Comparison of ENCODE assay signal across 8 cellular contexts in the genomic region with DNA sequence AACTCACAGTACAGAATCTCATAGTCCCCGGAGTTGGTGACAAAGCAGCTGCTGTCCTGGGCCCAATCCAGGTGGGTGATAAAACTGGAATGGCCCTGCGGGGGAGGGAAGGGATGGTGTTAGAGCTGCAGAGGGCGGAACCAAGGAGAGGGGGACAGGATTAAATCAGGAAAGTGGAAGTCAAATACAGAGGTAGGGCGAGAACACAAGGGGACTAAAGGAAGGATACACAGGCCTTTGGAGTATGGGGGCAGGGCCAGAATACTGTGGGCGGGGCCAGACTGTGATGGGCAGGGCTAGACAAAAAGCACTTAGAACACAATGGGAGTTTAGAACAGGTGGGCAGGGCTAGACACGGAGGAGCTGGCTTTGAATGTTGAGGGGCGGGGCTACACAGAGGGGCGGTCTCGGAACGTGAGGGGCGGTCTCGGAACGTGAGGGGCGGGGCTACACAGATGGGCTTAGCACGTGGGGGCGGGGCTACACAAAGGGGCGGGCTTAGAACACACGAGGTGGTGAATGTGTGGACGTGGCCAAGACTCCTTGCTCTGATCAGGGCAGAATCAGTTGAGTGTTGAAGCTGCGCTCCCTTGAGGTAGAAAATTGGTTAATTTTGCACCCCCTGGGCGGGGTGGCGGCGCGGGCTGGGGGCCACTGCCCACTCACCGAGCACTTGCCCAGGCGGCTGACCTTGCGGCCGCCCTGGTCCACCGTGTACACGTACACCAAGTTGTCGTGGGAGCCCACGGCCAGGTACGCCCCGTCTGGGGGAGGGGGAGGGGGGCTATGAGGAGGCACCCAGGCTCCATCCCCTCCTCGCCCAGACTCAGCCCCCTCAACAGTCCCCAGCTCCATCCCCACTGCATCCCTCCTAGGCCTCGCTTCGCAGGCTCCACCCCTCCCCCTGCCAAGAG. TPM values are rescaled to one million over a fixed set of nuclear protein-coding genes. Genes with fewer than 3 reads are reported as not detected.
DNase-seq lines count a peak whose midpoint lies in the region; ATAC-seq and TF ChIP-seq lines count a peak whose summit lies in the region.

No MANE protein-coding gene starts in this region.

- no peaks in the 10 kb centered on the region for H3K79me2 ChIP-seq in OCI-LY7 (ENCODE audit: insufficient read depth, low read depth, low read length)

- no peaks in the 10 kb centered on the region for H3K27me3 ChIP-seq in CD4-positive, alpha-beta memory T cell (ENCODE audit: insufficient read depth, low read length)
- no peaks in the 10 kb centered on the region for H3K27me3 ChIP-seq in esophagus squamous epithelium

- 37 to 54% methylated on average over 15 to 29 of the region's 37 CpGs for WGBS in esophagus squamous epithelium, 2 donors

- DNase-seq in CD4-positive, alpha-beta memory T cell, result peak; percentile 74 to 86 (median 77)
- peak; percentile 96 for DNase-seq in OCI-LY7 (ENCODE audit: low spot score)
- DNase-seq in activated T-cell treated with anti-CD3 and anti-CD28 coated beads for 24 hours (ENCODE audit: low read depth), result peak; percentile 76
- DNase-seq in esophagus squamous epithelium (lab: John Stamatoyannopoulos, UW), result no peak
- DNase-seq in natural killer cell, result peak; percentile 55
- peak; percentile 74 to 78 for DNase-seq in stimulated activated naive CD8-positive, alpha-beta T cell treated with anti-CD3 and anti-CD28 coated beads, Interleukin-15, amount 100 ng/mL, for 72 hours

- H3K36me3 Mint-ChIP-seq in CD4-positive, alpha-beta memory T cell, result peaks cover 30 to 54% of the 10 kb centered on the region in 2 donors
- H3K36me3 Mint-ChIP-seq in natural killer cell, result peaks cover 9% of the 10 kb centered on the region

- H3K9me3 ChIP-seq in CD4-positive, alpha-beta memory T cell (ENCODE audit: control insufficient read depth in 1 of 2, low read length in 2 of 2), result no peaks in the 10 kb centered on the region
- no peaks in the 10 kb centered on the region for H3K9me3 ChIP-seq in OCI-LY7 (ENCODE audit: low read length)
- no peaks in the 10 kb centered on the region for H3K9me3 ChIP-seq in esophagus squamous epithelium

- POLR2A ChIA-PET in CD4-positive, alpha-beta memory T cell (lab: Charles Lee; ENCODE audit: partially characterized antibody), result interaction anchor here (0.6 to 0.8 kb wide), 3 partner anchors 25 to 984 kb away, joined by 3 read pairs; no protein-coding TSS in a partner anchor
- POLR2A ChIA-PET in OCI-LY7 (lab: Charles Lee), result interaction anchor here (0.7 kb wide), 1 partner anchor 562 kb away, joined by 3 read pairs; no protein-coding TSS in a partner anchor

- no peak for TF ChIP-seq POLR2A in esophagus squamous epithelium (IDR thresholded peaks at IDR 0.05)

- H3K4me1 ChIP-seq in CD4-positive, alpha-beta memory T cell (ENCODE audit: insufficient read depth, low read length), result peaks cover 7% of the 10 kb centered on the region
- H3K4me1 ChIP-seq in OCI-LY7 (ENCODE audit: insufficient read depth, low read length, poor library complexity, severe bottlenecking) (peaks cover 10% of the 10 kb centered on the region), esophagus squamous epithelium (peaks cover 3 to 30% (median 14%) of the 10 kb centered on the region in 3 donors)

- no peak overlapping the region for H3K4me3 ChIP-seq in CD4-positive, alpha-beta memory T cell (ENCODE audit: low read length in 2 of 2)
- no peak overlapping the region for H3K4me3 ChIP-seq in OCI-LY7 (ENCODE audit: low read depth, low read length, poor library complexity, severe bottlenecking)
- H3K4me3 ChIP-seq in esophagus squamous epithelium, result no peak overlapping the region

- intact Hi-C loops in CD4-positive, alpha-beta memory T cell (cut with micrococcal nuclease), result no loop called here
- intact Hi-C loops in OCI-LY7 (cut with micrococcal nuclease; ENCODE audit: unreplicated experiment) (loop anchor here (1.0 kb wide), 1 partner anchor 16 kb away; no protein-coding TSS in a partner anchor), esophagus squamous epithelium (cut with DNase I) (no loop called here), natural killer cell (cut with micrococcal nuclease) (no loop called here)

- ATAC-seq in HG02798 (IDR thresholded peaks at IDR 0.05; ENCODE audit: poor library complexity, unreplicated experiment), result peak; percentile 57
- ATAC-seq in natural killer cell, result peak; percentile 88 to 93 (median 91)
- peak; percentile 66 for ATAC-seq in stimulated activated naive CD8-positive, alpha-beta T cell treated with anti-CD3 and anti-CD28 coated beads, Interleukin-15, amount 100 ng/mL, for 72 hours
- ATAC-seq in HG03196 (IDR thresholded peaks at IDR 0.05; ENCODE audit: unreplicated experiment), result no peak

- peaks cover 6 to 14% (median 10%) of the 10 kb centered on the region in 4 donors for H3K4me1 Mint-ChIP-seq in CD4-positive, alpha-beta memory T cell
- H3K4me1 Mint-ChIP-seq in natural killer cell, result peaks cover 10 to 15% of the 10 kb centered on the region in 2 donors
- peaks cover 31% of the 10 kb centered on the region for H3K4me1 Mint-ChIP-seq in stimulated activated naive CD8-positive, alpha-beta T cell treated with anti-CD3 and anti-CD28 coated beads, Interleukin-15, amount 100 ng/mL, for 72 hours

- no peaks in the 10 kb centered on the region for H3K9me2 ChIP-seq in OCI-LY7 (ENCODE audit: insufficient read depth, low read length)

- peak overlapping the region; percentile 29; the same call in 1 of the 2 replicates for H2AFZ ChIP-seq in OCI-LY7 (ENCODE audit: low read length)

- peak overlapping the region; percentile 19; the same call in 1 of the 2 replicates for H3K4me2 ChIP-seq in OCI-LY7 (ENCODE audit: low read length)

- H3K9me3 Mint-ChIP-seq in CD4-positive, alpha-beta memory T cell, result no peaks in the 10 kb centered on the region
- H3K9me3 Mint-ChIP-seq in natural killer cell, result no peaks in the 10 kb centered on the region
- H3K9me3 Mint-ChIP-seq in stimulated activated naive CD8-positive, alpha-beta T cell treated with anti-CD3 and anti-CD28 coated beads, Interleukin-15, amount 100 ng/mL, for 72 hours, result no peaks in the 10 kb centered on the region

- no peak overlapping the region for H3K4me3 Mint-ChIP-seq in CD4-positive, alpha-beta memory T cell
- H3K4me3 Mint-ChIP-seq in natural killer cell, result no peak overlapping the region
- H3K4me3 Mint-ChIP-seq in stimulated activated naive CD8-positive, alpha-beta T cell treated with anti-CD3 and anti-CD28 coated beads, Interleukin-15, amount 100 ng/mL, for 72 hours, result no peak overlapping the region

- H3K27me3 Mint-ChIP-seq in CD4-positive, alpha-beta memory T cell, result no peaks in the 10 kb centered on the region
- no peaks in the 10 kb centered on the region for H3K27me3 Mint-ChIP-seq in natural killer cell (ENCODE audit: low read depth in 2 of 2)
- H3K27me3 Mint-ChIP-seq in stimulated activated naive CD8-positive, alpha-beta T cell treated with anti-CD3 and anti-CD28 coated beads, Interleukin-15, amount 100 ng/mL, for 72 hours, result no peaks in the 10 kb centered on the region

- H3K36me3 ChIP-seq in CD4-positive, alpha-beta memory T cell (ENCODE audit: insufficient read depth, low read length), result peaks cover 24% of the 10 kb centered on the region
- H3K36me3 ChIP-seq in OCI-LY7 (ENCODE audit: insufficient read depth, low read length), result peaks cover 29% of the 10 kb centered on the region
- peaks cover 20 to 94% (median 33%) of the 10 kb centered on the region in 3 donors for H3K36me3 ChIP-seq in esophagus squamous epithelium

- peak overlapping the region; percentile 44 to 88 (median 75) for H3K27ac Mint-ChIP-seq in CD4-positive, alpha-beta memory T cell
- H3K27ac Mint-ChIP-seq in natural killer cell, result peak overlapping the region in 1 of 2 donors; percentile 16
- peak overlapping the region in 1 of 2 donors; percentile 33 for H3K27ac Mint-ChIP-seq in stimulated activated naive CD8-positive, alpha-beta T cell treated with anti-CD3 and anti-CD28 coated beads, Interleukin-15, amount 100 ng/mL, for 72 hours

- H4K20me1 ChIP-seq in OCI-LY7 (ENCODE audit: insufficient read depth, low read length), result no peaks in the 10 kb centered on the region

- peak overlapping the region; percentile 15 for H3K27ac ChIP-seq in CD4-positive, alpha-beta memory T cell (ENCODE audit: low read depth, low read length)
- H3K27ac ChIP-seq in OCI-LY7 (ENCODE audit: low read depth, low read length, poor library complexity, severe bottlenecking) (no peak overlapping the region), esophagus squamous epithelium (peak overlapping the region; percentile 69 to 94 (median 84))

- CTCF ChIA-PET in CD4-positive, alpha-beta memory T cell (lab: Charles Lee; ENCODE audit: partially characterized antibody), result interaction anchor here (1.6 kb wide), 1 partner anchor 23 kb away, joined by 4 read pairs; the partner anchor contains the start of gene EML2
- CTCF ChIA-PET in OCI-LY7 (lab: Charles Lee; ENCODE audit: unreplicated experiment), result interaction anchor here (0.6 to 1.0 kb wide), 4 partner anchors 25 to 525 kb away, joined by 3 to 4 read pairs (median 3); no protein-coding TSS in a partner anchor

- TF ChIP-seq CTCF in OCI-LY7 (conservative IDR thresholded peaks at IDR 0.05; ENCODE audit: low read length) (no peak), esophagus squamous epithelium (IDR thresholded peaks at IDR 0.05) (no peak), natural killer cell (IDR thresholded peaks at IDR 0.05) (no peak)

- no TSS peak for BruUV-seq in OCI-LY7 (replicated peaks; lab: Mats Ljungman, UMichigan)

RNA-seq across cellular contexts. Expression of gene GPR4, which starts 14.0 kb away (rescaled TPM):
- not detected for total RNA-seq in CD4-positive, alpha-beta memory T cell
- polyA plus RNA-seq in CD4-positive, alpha-beta memory T cell, result not detected
- total RNA-seq in OCI-LY7 (2014; rRNA removed; shearing (Covaris generic)), result 0.38 TPM in 1 of 2 replicates, not detected in the other
- total RNA-seq in OCI-LY7 (2022) (not detected in 2 replicates), esophagus squamous epithelium (1 to 10 TPM in 3 of 4 donors, under 1 TPM in 1; 0.76 to 1.4 (median 1.2) TPM), natural killer cell (under 1 TPM in 2 of 3 donors, not detected in 1; 0.12 to 0.13 TPM)

RNA-seq across cellular contexts. Expression of gene EML2, which starts 23.1 kb away (rescaled TPM):
- total RNA-seq in CD4-positive, alpha-beta memory T cell, result 10 to 100 TPM; 76.7 to 78.0 TPM
- polyA plus RNA-seq in CD4-positive, alpha-beta memory T cell, result 10 to 100 TPM; 11.0 to 20.8 TPM
- 23.6 and 26.1 TPM in 2 replicates for total RNA-seq in OCI-LY7 (2014; rRNA removed; shearing (Covaris generic))
- total RNA-seq in OCI-LY7 (2022) (47.5 and 52.5 TPM in 2 replicates), esophagus squamous epithelium (100 to 1,000 TPM in 1 of 4 donors, 10 to 100 TPM in 3; 38.6 to 617 (median 58.3) TPM), natural killer cell (100 to 1,000 TPM; 112 to 136 (median 117) TPM)

RNA-seq across cellular contexts. Expression of gene OPA3, which starts 31.4 kb away (rescaled TPM):
- 10 to 100 TPM in 1 of 2 experiments, 1 to 10 TPM in 1; 9.9 to 10.8 TPM for total RNA-seq in CD4-positive, alpha-beta memory T cell
- polyA plus RNA-seq in CD4-positive, alpha-beta memory T cell, result 10 to 100 TPM in 1 of 2 donors, 1 to 10 TPM in 1; 4.4 to 12.9 TPM
- 4.4 and 5.8 TPM in 2 replicates for total RNA-seq in OCI-LY7 (2014; rRNA removed; shearing (Covaris generic))
- 10.6 and 12.0 TPM in 2 replicates for total RNA-seq in OCI-LY7 (2022)
- total RNA-seq in esophagus squamous epithelium, result 10 to 100 TPM in 2 of 4 donors, 1 to 10 TPM in 2; 4.7 to 12.4 (median 10.1) TPM
- 10 to 100 TPM in 1 of 3 donors, 1 to 10 TPM in 2; 8.2 to 10.4 (median 9.0) TPM for total RNA-seq in natural killer cell

RNA-seq across cellular contexts. Expression of gene GIPR, which starts 52.0 kb away (rescaled TPM):
- 1 to 10 TPM; 6.1 to 6.4 TPM for total RNA-seq in CD4-positive, alpha-beta memory T cell
- polyA plus RNA-seq in CD4-positive, alpha-beta memory T cell, result under 1 TPM in 1 of 2 donors, not detected in 1; 0.12 TPM
- 6.6 and 7.9 TPM in 2 replicates for total RNA-seq in OCI-LY7 (2014; rRNA removed; shearing (Covaris generic))
- total RNA-seq in OCI-LY7 (2022) (23.3 and 24.6 TPM in 2 replicates), esophagus squamous epithelium (1 to 10 TPM in 1 of 4 donors, under 1 TPM in 3; 0.44 to 1.1 (median 0.63) TPM), natural killer cell (10 to 100 TPM; 20.7 to 24.5 (median 21.5) TPM)
